In genomic region chr9:104875897-104876296, GRCh38 we compare ENCODE assay signal across 23 cellular contexts.
"Had no signal": no experiment of that assay in that cellular context is flagged by ENCODE, and none has a peak within 500 bp of the region (broad histone marks: within the 10 kb centered on the region; RNA-seq: fewer than 3 reads in every experiment).

No MANE protein-coding gene starts in this region.

- ATAC-seq: activated naive CD4-positive, alpha-beta T cell treated with anti-CD3 and anti-CD28 coated beads, Interleukin-2, amount 50 U/mL, for 72 hours; activated naive CD8-positive, alpha-beta T cell treated with anti-CD3 and anti-CD28 coated beads, Interleukin-2, amount 50 U/mL, for 24 hours; activated T-cell treated with anti-CD3 and anti-CD28 coated beads, Interleukin-2, amount 50 U/mL, for 4 hours; T-cell had no signal

- H3K36me3 ChIP-seq: cardiac muscle cell had no signal

- H3K27me3 ChIP-seq: brain microvascular endothelial cell, cardiac muscle cell had no signal

- DNase-seq: activated CD4-positive, alpha-beta memory T cell treated with anti-CD3 and anti-CD28 coated beads for 36 hours; activated CD4-positive, alpha-beta T cell treated with anti-CD3 and anti-CD28 coated beads, Interleukin-2, amount 10 ng/mL, durations not matched to agents 7 days and 5 days; activated CD4-positive, CD25-positive, alpha-beta regulatory T cell; activated CD8-positive, alpha-beta memory T cell treated with anti-CD3 and anti-CD28 coated beads for 24 hours; activated effector memory CD4-positive, alpha-beta T cell treated with anti-CD3 and anti-CD28 coated beads, Interleukin-2, amount 50 U/mL, for 16 hours; activated naive CD4-positive, alpha-beta T cell treated with Interleukin-2 at 50 U/mL for 16 hours; activated naive CD8-positive, alpha-beta T cell treated with anti-CD3 and anti-CD28 coated beads, Interleukin-2, amount 50 U/mL, for 24 hours; activated T-cell treated with anti-CD3 and anti-CD28 coated beads, Interleukin-2, amount 50 U/mL, for 4 hours; amygdala; brain microvascular endothelial cell; cerebellar nuclear complex; Karpas-422; NCI-H1048; NCI-H146; NCI-H187 treated with DMSO at 0.1 percent for 48 hours; NCI-H2081 treated with DMSO at 0.1 percent for 48 hours; NCI-H446; NCI-H524; T-cell had no signal

- H3K4me3 ChIP-seq: cardiac muscle cell, SK-N-MC had no signal

- H3K27ac ChIP-seq: brain microvascular endothelial cell, cardiac muscle cell, SK-N-MC, VCaP had no signal
